Comparison of ENCODE assay signal across 9 cellular contexts in genomic region chr18:63237911-63238710, GRCh38.
DNase-seq lines count a peak whose midpoint lies in the region; ATAC-seq, FAIRE-seq and TF ChIP-seq lines count a peak whose summit lies in the region.
"Had no signal": no experiment of that assay in that cellular context is flagged by ENCODE, and none has a peak within 500 bp of the region (broad histone marks: within the 10 kb centered on the region; RNA-seq: fewer than 3 reads in every experiment).

No MANE protein-coding gene starts in this region.

- H3K79me2 ChIP-seq in GM23338 (replicated peaks; ENCODE audit: insufficient read depth) = no peaks in the 10 kb centered on the region

- H3K36me3 ChIP-seq in GM23338 (ENCODE audit: insufficient read depth) (no peaks in the 10 kb centered on the region), adipocyte (ENCODE audit: control insufficient read depth, insufficient read depth, low read length, severe bottlenecking) (no peaks in the 10 kb centered on the region), heart right ventricle (no peaks in the 10 kb centered on the region)

- H3K4me1 ChIP-seq in GM23338 (ENCODE audit: insufficient read depth) (peaks cover 25% of the 10 kb centered on the region), adipocyte (ENCODE audit: control insufficient read depth, insufficient read depth, low read length) (peaks cover 48% of the 10 kb centered on the region), heart right ventricle (peaks cover 5 to 46% (median 25%) of the 10 kb centered on the region in 9 donors)

- TF ChIP-seq POLR2A in GM12892 (IDR thresholded peaks at IDR 0.05; ENCODE audit: low read depth, low read length) = no peak

- H3F3A ChIP-seq in GM23338 (replicated peaks; ENCODE audit: low read depth) = no peaks in the 10 kb centered on the region

- DNase-seq in GM23338 (ENCODE audit: low spot score) (peak; percentile 77), adipocyte (ENCODE audit: low read depth) (peak; percentile 92), heart right ventricle (peak in 1 of 2 donors; percentile 47), renal cortical epithelial cell (ENCODE audit: low read depth) (peak; percentile 99), GM12892 (ENCODE audit: insufficient read length) (no peak)
- no peak for DNase-seq in activated T-cell treated with anti-CD3 and anti-CD28 coated beads, Interleukin-2, amount 50 U/mL, for 24 hours

- peak overlapping the region; percentile 79 for H3K9ac ChIP-seq in adipocyte (ENCODE audit: low read length)
- H3K9ac ChIP-seq: KMS-11 had no signal

- no peak overlapping the region for H3K27ac Mint-ChIP-seq in GM23338
- no peak overlapping the region for H3K27ac Mint-ChIP-seq in activated T-cell treated with anti-CD3 and anti-CD28 coated beads, Interleukin-2, amount 50 U/mL, for 24 hours

- no peak overlapping the region for H2AFZ ChIP-seq in GM23338

- peaks cover 2% of the 10 kb centered on the region for H3K27me3 Mint-ChIP-seq in GM23338 (ENCODE audit: insufficient read depth, low read depth, poor library complexity)
- H3K27me3 Mint-ChIP-seq in activated T-cell treated with anti-CD3 and anti-CD28 coated beads, Interleukin-2, amount 50 U/mL, for 24 hours = no peaks in the 10 kb centered on the region

- peak overlapping the region; percentile 63 for H3K27ac ChIP-seq in GM23338 (ENCODE audit: low read depth)
- peak overlapping the region; percentile 11 to 89 (median 76) for H3K27ac ChIP-seq in heart right ventricle
- H3K27ac ChIP-seq: KMS-11 had no signal

- H3K27me3 ChIP-seq in GM23338 (ENCODE audit: insufficient read depth) (no peaks in the 10 kb centered on the region), adipocyte (replicated peaks; ENCODE audit: control insufficient read depth, insufficient read depth, low read length) (no peaks in the 10 kb centered on the region), heart right ventricle (no peaks in the 10 kb centered on the region)

- no peak for TF ChIP-seq CTCF in GM23338 (conservative IDR thresholded peaks at IDR 0.05; ENCODE audit: low read depth in 2 of 2)
- TF ChIP-seq CTCF in heart right ventricle (IDR thresholded peaks at IDR 0.05) = no peak

- intact Hi-C loops in heart right ventricle (cut with DNase I) = loop anchor here in 2 of 10 donors (10.0 kb wide), 1 partner anchor 77 kb away; the partner anchor contains the start of gene BCL2 (in 2 of the 2)

- ATAC-seq in GM23338 = peak; percentile 85
- peak; percentile 62 to 84 (median 78) for ATAC-seq in heart right ventricle
- ATAC-seq in GM18907 (IDR thresholded peaks at IDR 0.05; ENCODE audit: unreplicated experiment) = no peak
- no peak for ATAC-seq in HG02759 (IDR thresholded peaks at IDR 0.05; ENCODE audit: unreplicated experiment)

- H3K9me2 ChIP-seq in GM23338 (ENCODE audit: insufficient read depth) = no peaks in the 10 kb centered on the region

- H4K20me1 ChIP-seq in GM23338 (replicated peaks; ENCODE audit: insufficient read depth) = no peaks in the 10 kb centered on the region

- no peak overlapping the region for H3K4me3 ChIP-seq in GM23338
- peak overlapping the region; percentile 70 for H3K4me3 ChIP-seq in adipocyte (ENCODE audit: low read length)
- H3K4me3 ChIP-seq in heart right ventricle = peak overlapping the region in 4 of 10 donors; percentile 4 to 28 (median 14)

- no peaks in the 10 kb centered on the region for H3K36me3 Mint-ChIP-seq in GM23338 (ENCODE audit: low read depth)
- peaks cover 89% of the 10 kb centered on the region for H3K36me3 Mint-ChIP-seq in activated T-cell treated with anti-CD3 and anti-CD28 coated beads, Interleukin-2, amount 50 U/mL, for 24 hours (ENCODE audit: low read depth)

- H3K4me3 Mint-ChIP-seq in GM23338 = no peak overlapping the region
- no peak overlapping the region for H3K4me3 Mint-ChIP-seq in activated T-cell treated with anti-CD3 and anti-CD28 coated beads, Interleukin-2, amount 50 U/mL, for 24 hours

- H3K9me3 ChIP-seq in adipocyte (ENCODE audit: control insufficient read depth, low read length) (no peaks in the 10 kb centered on the region), heart right ventricle (no peaks in the 10 kb centered on the region)

- FAIRE-seq in GM12892 (lab: Jason Lieb, UNC) = no peak

- no peaks in the 10 kb centered on the region for H3K9me3 Mint-ChIP-seq in GM23338
- peaks cover 26% of the 10 kb centered on the region for H3K9me3 Mint-ChIP-seq in activated T-cell treated with anti-CD3 and anti-CD28 coated beads, Interleukin-2, amount 50 U/mL, for 24 hours

- H3K4me1 Mint-ChIP-seq in GM23338 = peaks cover 27% of the 10 kb centered on the region
- H3K4me1 Mint-ChIP-seq in activated T-cell treated with anti-CD3 and anti-CD28 coated beads, Interleukin-2, amount 50 U/mL, for 24 hours (ENCODE audit: low read depth) = peaks cover 81% of the 10 kb centered on the region

- WGBS in heart right ventricle, 2 donors = 24 to 29% methylated on average over 13 of the region's 13 CpGs

- H3K4me2 ChIP-seq in GM23338 = peak overlapping the region; percentile 35
- H3K4me2 ChIP-seq: KMS-11 had no signal

TF ChIP-seq in GM23338, 12 proteins besides CTCF, POLR2A, EP300 and RAD21 (continues in another document):
- TF ChIP-seq REST (IDR thresholded peaks at IDR 0.05; ENCODE audit: unreplicated experiment) (no peak), POLR2AphosphoS5 (IDR thresholded peaks at IDR 0.05; ENCODE audit: low read depth) (no peak), NANOG (IDR thresholded peaks at IDR 0.05; ENCODE audit: borderline replicate concordance) (no peak), ZNF114 (CRISPR knock-in tag; IDR thresholded peaks at IDR 0.05) (no peak), ETS1 (IDR thresholded peaks at IDR 0.05) (no peak), ZNF331 (CRISPR knock-in tag; IDR thresholded peaks at IDR 0.05; ENCODE audit: low read depth) (no peak), STAT1 (IDR thresholded peaks at IDR 0.05; ENCODE audit: unreplicated experiment) (no peak)

Comparison
In these comparisons a context has a peak if more than half of its experiments do, and no peak if none do; other contexts are left out.
1. ATAC-seq: peak in GM23338 (single experiment) and heart right ventricle (8 of 8); none in GM18907 (single experiment) and HG02759 (single experiment).
2. DNase-seq: peak in GM23338 (single experiment), adipocyte (single experiment) and renal cortical epithelial cell (single experiment); none in GM12892 (single experiment) and activated T-cell treated with anti-CD3 and anti-CD28 coated beads, Interleukin-2, amount 50 U/mL, for 24 hours (single experiment).